Comparison of ENCODE assay signal across 23 cellular contexts in genomic region chr3:51398595-51399310, GRCh38. TPM values are rescaled to one million over a fixed set of nuclear protein-coding genes. Genes with fewer than 3 reads are reported as not detected.
DNase-seq lines count a peak whose midpoint lies in the region; ATAC-seq and TF ChIP-seq lines count a peak whose summit lies in the region.
"Had no signal": no experiment of that assay in that cellular context is flagged by ENCODE, and none has a peak within 500 bp of the region (broad histone marks: within the 10 kb centered on the region; RNA-seq: fewer than 3 reads in every experiment).

No MANE protein-coding gene starts in this region.

- whole genome bisulfite sequencing in mammary epithelial cell (ENCODE audit: low coverage, missing lambda C conversion rate), result 59% methylated on average over 8 of the region's 8 CpGs

- TF ChIP-seq CTCF in right atrium auricular region (IDR thresholded peaks at IDR 0.05) (no peak), RWPE1 (conservative IDR thresholded peaks at IDR 0.05; ENCODE audit: low read depth) (no peak), glutamatergic neuron (IDR thresholded peaks at IDR 0.05; ENCODE audit: partially characterized antibody, unreplicated experiment) (no peak), mammary epithelial cell (conservative IDR thresholded peaks at IDR 0.05 in 1 of 2, IDR thresholded peaks at IDR 0.05 in 1 of 2; ENCODE audit: extremely low read depth in 1 of 2, insufficient read depth in 1 of 2, low read depth in 1 of 2, low read length in 2 of 2) (no peak)

- no peak overlapping the region for H2AFZ ChIP-seq in mammary epithelial cell (ENCODE audit: low read depth, low read length)

- H3K4me2 ChIP-seq in mammary epithelial cell (ENCODE audit: insufficient read depth, low read depth, low read length), result no peak overlapping the region

- dilution Hi-C loops in mammary epithelial cell (cut with HindIII; ENCODE audit: low sequenced_read_pairs), result no loop called here

- peaks cover 3% of the 10 kb centered on the region for H3K9me3 Mint-ChIP-seq in glutamatergic neuron (ENCODE audit: unreplicated experiment)
- H3K9me3 Mint-ChIP-seq: effector memory CD8-positive, alpha-beta T cell; nephron had no signal

- peaks cover 6% of the 10 kb centered on the region for H3K36me3 Mint-ChIP-seq in glutamatergic neuron (ENCODE audit: unreplicated experiment)

- DNase-seq in right atrium auricular region (ENCODE audit: low spot score) (no peak), left ventricle myocardium superior (no peak), RWPE1 (ENCODE audit: low spot score) (no peak), glutamatergic neuron (no peak), mammary epithelial cell (no peak), SHP77 treated with DMSO at 0.1 percent for 48 hours (lab: John Stamatoyannopoulos, UW) (no peak)
- DNase-seq in stimulated activated CD8-positive, alpha-beta memory T cell treated with anti-CD3 and anti-CD28 coated beads, Interleukin-4, amount 100 ng/mL, for 48 hours, result peak; percentile 18
- DNase-seq: amygdala; BE2C; effector memory CD8-positive, alpha-beta T cell; heart right ventricle; KG1; MV-4-11; NCI-H2081; NCI-H524 treated with DMSO at 0.1 percent for 48 hours; OCI-M1; stimulated activated CD4-positive, alpha-beta T cell treated with anti-CD3 and anti-CD28 coated beads, Interleukin-12 subunit alpha, Interleukin-12 subunit beta, amount 100 ng/mL, for 4 hours; T-helper 9 cell had no signal

- no peak overlapping the region for H3K4me3 ChIP-seq in right atrium auricular region
- H3K4me3 ChIP-seq in mammary epithelial cell (replicated peaks in 1 of 3; ENCODE audit: insufficient read depth in 1 of 3, low read depth in 2 of 3, low read length in 3 of 3), result no peak overlapping the region
- H3K4me3 ChIP-seq: HAP-1, heart right ventricle, SJSA1, tibial artery had no signal

- H3K27me3 ChIP-seq in right atrium auricular region, result no peaks in the 10 kb centered on the region
- H3K27me3 ChIP-seq in mammary epithelial cell (ENCODE audit: insufficient read depth, low read length), result no peaks in the 10 kb centered on the region
- H3K27me3 ChIP-seq: BE2C, heart right ventricle, SJSA1, tibial artery had no signal

- no TSS peak for BruUV-seq in mammary epithelial cell (replicated peaks; lab: Mats Ljungman, UMichigan)

- H3K27ac Mint-ChIP-seq in glutamatergic neuron (ENCODE audit: unreplicated experiment), result peak overlapping the region; percentile 45
- H3K27ac Mint-ChIP-seq: nephron had no signal

- intact Hi-C loops in left ventricle myocardium superior (cut with micrococcal nuclease), result no loop called here
- intact Hi-C loops in mammary epithelial cell (cut with micrococcal nuclease), result no loop called here

- peaks cover 21% of the 10 kb centered on the region for H3K4me1 Mint-ChIP-seq in glutamatergic neuron (ENCODE audit: low read depth, unreplicated experiment)

- CTCF ChIA-PET in RWPE1 (lab: Yijun Ruan, JAX) (no interaction called here), mammary epithelial cell (lab: Charles Lee; ENCODE audit: low non-redundant PET) (no interaction called here)

- POLR2A ChIA-PET in RWPE1 (lab: Yijun Ruan, JAX; ENCODE audit: low non-redundant PET), result no interaction called here

- H3K79me2 ChIP-seq in mammary epithelial cell (ENCODE audit: insufficient read depth, low read length), result peaks cover 32% of the 10 kb centered on the region

- H3K27me3 Mint-ChIP-seq in glutamatergic neuron (ENCODE audit: unreplicated experiment), result peaks cover 8% of the 10 kb centered on the region
- H3K27me3 Mint-ChIP-seq: effector memory CD8-positive, alpha-beta T cell had no signal

- H3K9me3 ChIP-seq in right atrium auricular region (no peaks in the 10 kb centered on the region), mammary epithelial cell (replicated peaks; ENCODE audit: insufficient read depth, low read length) (no peaks in the 10 kb centered on the region)
- H3K9me3 ChIP-seq: BE2C, HAP-1, heart right ventricle, SJSA1, tibial artery had no signal

- no peak overlapping the region for H3K9ac ChIP-seq in mammary epithelial cell (ENCODE audit: insufficient read depth, low read length)

- peaks cover 0 to 55% of the 10 kb centered on the region in 2 donors for H3K4me1 ChIP-seq in right atrium auricular region
- H3K4me1 ChIP-seq in mammary epithelial cell (ENCODE audit: insufficient read depth, low read length), result peaks cover under 1% of the 10 kb centered on the region
- H3K4me1 ChIP-seq: BE2C, HAP-1 had no signal

- ATAC-seq in left ventricle myocardium superior (no peak), HG03520 (IDR thresholded peaks at IDR 0.05; ENCODE audit: unreplicated experiment) (no peak)
- ATAC-seq: effector memory CD8-positive, alpha-beta T cell; heart right ventricle had no signal

- no peaks in the 10 kb centered on the region for H4K20me1 ChIP-seq in mammary epithelial cell (ENCODE audit: insufficient read depth, low read length)

- in situ Hi-C loops in mammary epithelial cell (cut with MboI; ENCODE audit: low sequenced_read_pairs in 2 of 2), result no loop called here

- H3K27ac ChIP-seq in right atrium auricular region (peak overlapping the region; percentile 3 to 57), RWPE1 (peak overlapping the region; percentile 53), mammary epithelial cell (ENCODE audit: insufficient read depth, low read depth, low read length) (no peak overlapping the region)
- H3K27ac ChIP-seq: SJSA1 had no signal

- H3K36me3 ChIP-seq in right atrium auricular region (peaks cover 47% of the 10 kb centered on the region), mammary epithelial cell (ENCODE audit: insufficient read depth, low read length) (peaks cover 20% of the 10 kb centered on the region)

- H3K4me3 Mint-ChIP-seq in glutamatergic neuron (ENCODE audit: unreplicated experiment), result no peak overlapping the region
- H3K4me3 Mint-ChIP-seq: effector memory CD8-positive, alpha-beta T cell; nephron had no signal

RNA-seq across cellular contexts. Expression of gene RBM15B, which starts 7.7 kb away (rescaled TPM):
- total RNA-seq in right atrium auricular region, result 10 to 100 TPM; 12.9 to 21.4 TPM
- 12.6 TPM for total RNA-seq in left ventricle myocardium superior
- total RNA-seq in glutamatergic neuron (ENCODE audit: unreplicated experiment), result 52.5 TPM
- total RNA-seq in mammary epithelial cell, result 10 to 100 TPM; 33.3 to 40.8 TPM
- 19.5 TPM for polyA plus RNA-seq in mammary epithelial cell
- polyA minus RNA-seq in mammary epithelial cell, result 27.2 TPM

RNA-seq across cellular contexts. Expression of gene MANF, which starts 13.7 kb away (rescaled TPM):
- total RNA-seq in right atrium auricular region (10 to 100 TPM; 41.7 to 46.9 TPM), left ventricle myocardium superior (46.2 TPM), glutamatergic neuron (ENCODE audit: unreplicated experiment) (104 TPM), mammary epithelial cell (100 to 1,000 TPM in 1 of 2 donors, 10 to 100 TPM in 1; 38.0 to 185 TPM)
- polyA plus RNA-seq in mammary epithelial cell, result 132 TPM
- 109 TPM for polyA minus RNA-seq in mammary epithelial cell
